In the genomic region with DNA sequence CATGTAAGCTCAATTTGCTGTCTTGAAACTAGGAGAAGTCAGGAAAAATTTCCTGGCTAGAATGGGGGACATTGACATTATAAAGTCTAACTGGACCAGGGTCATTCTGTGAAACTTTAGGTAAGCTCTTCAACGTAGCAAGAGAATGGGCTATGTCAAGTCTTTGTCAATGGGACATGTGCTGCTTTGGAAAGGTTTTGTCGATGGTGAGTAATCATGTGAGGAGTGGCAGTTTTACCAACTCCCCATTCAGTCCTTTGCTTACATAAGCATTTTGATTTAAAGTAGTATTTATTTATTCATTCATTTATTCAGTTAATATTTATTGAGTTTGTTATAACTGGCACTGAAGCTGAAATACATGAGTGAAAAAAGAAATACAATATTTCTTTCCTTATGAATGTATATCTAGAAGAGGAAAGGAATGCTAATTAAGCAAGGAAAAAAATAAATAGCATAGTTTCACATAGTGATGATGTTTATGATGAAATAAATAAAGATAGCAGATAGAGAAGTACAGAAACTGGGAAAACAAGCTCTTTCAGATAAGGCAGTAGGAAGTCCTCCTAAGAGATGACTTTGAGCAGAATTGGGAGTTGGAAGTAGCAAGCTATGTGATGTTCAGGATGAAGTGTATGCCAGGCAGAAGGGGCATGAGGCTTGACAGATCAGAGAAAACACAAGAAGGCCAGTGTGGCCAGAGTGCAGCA, we compare ENCODE assay signal across 26 cellular contexts. TPM values are rescaled to one million over a fixed set of nuclear protein-coding genes. Genes with fewer than 3 reads are reported as not detected.
"Had no signal": no experiment of that assay in that cellular context is flagged by ENCODE, and none has a peak within 500 bp of the region (broad histone marks: within the 10 kb centered on the region; RNA-seq: fewer than 3 reads in every experiment).

No MANE protein-coding gene starts in this region.

- ATAC-seq: foreskin keratinocyte; gastroesophageal sphincter; heart left ventricle; left cardiac atrium; left lung; naive thymus-derived CD8-positive, alpha-beta T cell; stimulated activated memory B cell treated with anti-CD40 and anti-IgM and Interleukin-4, amounts not matched to agents 10 μg/mL and 1 μg/mL and 100 μg/mL, for 72 hours; stimulated activated naive CD8-positive, alpha-beta T cell treated with anti-CD3 and anti-CD28 coated beads, Interleukin-15, Interleukin-2, amounts not matched to agents 100 U/mL and 50 U/mL, for 24 hours had no signal

- H3K4me3 ChIP-seq: dorsolateral prefrontal cortex, esophagus muscularis mucosa, gastroesophageal sphincter, heart left ventricle, left lung, prostate gland, right atrium auricular region, sigmoid colon, spleen, testis, tibial artery had no signal

- H3K27ac ChIP-seq: dorsolateral prefrontal cortex, epithelial cell of prostate, esophagus muscularis mucosa, foreskin keratinocyte, gastroesophageal sphincter, heart left ventricle, left lung, prostate gland, right atrium auricular region, sigmoid colon, spleen, testis, tibial artery had no signal

- FAIRE-seq: colon, islet of Langerhans had no signal

- H3K36me3 ChIP-seq: esophagus muscularis mucosa, gastroesophageal sphincter, heart left ventricle, left lung, prostate gland, right atrium auricular region, sigmoid colon, spleen, tibial artery had no signal

- H3K27me3 ChIP-seq: dorsolateral prefrontal cortex, esophagus muscularis mucosa, foreskin keratinocyte, gastroesophageal sphincter, heart left ventricle, left lung, right atrium auricular region, sigmoid colon, spleen, testis, tibial artery had no signal

- H3K9me3 ChIP-seq: esophagus muscularis mucosa, gastroesophageal sphincter, heart left ventricle, left lung, prostate gland, right atrium auricular region, sigmoid colon, spleen, testis, tibial artery had no signal

- DNase-seq: dorsolateral prefrontal cortex; effector CD4-positive, alpha-beta T cell; foreskin keratinocyte; heart left ventricle; hippocampal formation; left cardiac atrium; left lung; naive thymus-derived CD8-positive, alpha-beta T cell; nephron progenitor cell; nucleus accumbens; sigmoid colon; spleen; stimulated activated CD4-positive, alpha-beta T cell treated with anti-CD3 and anti-CD28 coated beads, Interleukin-4, amount 100 ng/mL, for 4 hours; stimulated activated naive CD8-positive, alpha-beta T cell treated with anti-CD3 and anti-CD28 coated beads, Interleukin-15, Interleukin-2, amounts not matched to agents 100 U/mL and 50 U/mL, for 24 hours; substantia nigra; testis; tibial artery had no signal

- H3K4me1 ChIP-seq: esophagus muscularis mucosa, gastroesophageal sphincter, left lung, prostate gland, right atrium auricular region, sigmoid colon, testis, tibial artery had no signal

RNA-seq across cellular contexts. Expression of a gene that starts 25.4 kb away (rescaled TPM):
- total RNA-seq: lung microvascular endothelial cell had no signal
